ENCODE assay signal across 8 cellular contexts in genomic region chr17:74368341-74369152, GRCh38.
A peak's percentile ranks its signal among the peaks of the same experiment; 100 is the strongest.
DNase-seq lines count a peak whose midpoint lies in the region; ATAC-seq and TF ChIP-seq lines count a peak whose summit lies in the region.

No MANE protein-coding gene starts in this region.

- peak; percentile 87 for DNase-seq in GM10248 (ENCODE audit: extremely low spot score)
- DNase-seq in NCI-H1092 (lab: John Stamatoyannopoulos, UW) = peak; percentile 51
- peak; percentile 87 for DNase-seq in WERI-Rb-1
- DNase-seq in brain microvascular endothelial cell = peak; percentile 56
- DNase-seq in inferior parietal cortex (ENCODE audit: extremely low spot score) = peak; percentile 78
- peak; percentile 58 to 64 for DNase-seq in stimulated activated CD4-positive, alpha-beta T cell treated with anti-CD3 and anti-CD28 coated beads, Interleukin-15, amount 100 ng/mL, for 1 hour (ENCODE audit: low read depth in 1 of 2, low spot score in 1 of 2)

- CTCF ChIA-PET in GM10248 (lab: Yijun Ruan, JAX) = interaction anchor here (0.7 to 5.6 kb wide), 72 partner anchors 8 to 401 kb away, joined by 3 to 77 read pairs (median 4); partner anchors contain the start of genes CD300A, CD300LB, RAB37 and TTYH2

- ATAC-seq in GM21576 (IDR thresholded peaks at IDR 0.05; ENCODE audit: unreplicated experiment) (no peak), GM21723 (IDR thresholded peaks at IDR 0.05; ENCODE audit: unreplicated experiment) (no peak)

- POLR2A ChIA-PET in GM10248 (lab: Yijun Ruan, JAX) = no interaction called here

- peak; percentile 99 for TF ChIP-seq CTCF in GM10248 (IDR thresholded peaks at IDR 0.05; ENCODE audit: control extremely low read depth, extremely low read depth, low read depth, missing control alignments)
- peak; percentile 97 for TF ChIP-seq CTCF in WERI-Rb-1 (IDR thresholded peaks at IDR 0.05; ENCODE audit: low read depth, low read length)
- peak; percentile 95 for TF ChIP-seq CTCF in brain microvascular endothelial cell (IDR thresholded peaks at IDR 0.05; ENCODE audit: low read depth, low read length, missing control alignments)

- H3K27me3 ChIP-seq in WERI-Rb-1 (ENCODE audit: insufficient read depth, low read depth, severe bottlenecking) = no peaks in the 10 kb centered on the region
- no peaks in the 10 kb centered on the region for H3K27me3 ChIP-seq in brain microvascular endothelial cell (replicated peaks)

- H3K36me3 ChIP-seq in WERI-Rb-1 = no peaks in the 10 kb centered on the region
- H3K36me3 ChIP-seq in brain microvascular endothelial cell (replicated peaks) = no peaks in the 10 kb centered on the region

- no peak overlapping the region for H3K27ac ChIP-seq in WERI-Rb-1
- H3K27ac ChIP-seq in brain microvascular endothelial cell = no peak overlapping the region

- H3K9me3 ChIP-seq in WERI-Rb-1 (ENCODE audit: severe bottlenecking) = no peaks in the 10 kb centered on the region

- no peak overlapping the region for H3K4me3 ChIP-seq in WERI-Rb-1 (ENCODE audit: low read depth, low read length)
- H3K4me3 ChIP-seq in brain microvascular endothelial cell (ENCODE audit: low read depth, low read length) = no peak overlapping the region

- in situ Hi-C loops in brain microvascular endothelial cell (cut with HindIII; ENCODE audit: low pct_ligation_motif_present, low sequenced_read_pairs) = no loop called here
